ENCODE assay signal across 17 cellular contexts in the genomic region with DNA sequence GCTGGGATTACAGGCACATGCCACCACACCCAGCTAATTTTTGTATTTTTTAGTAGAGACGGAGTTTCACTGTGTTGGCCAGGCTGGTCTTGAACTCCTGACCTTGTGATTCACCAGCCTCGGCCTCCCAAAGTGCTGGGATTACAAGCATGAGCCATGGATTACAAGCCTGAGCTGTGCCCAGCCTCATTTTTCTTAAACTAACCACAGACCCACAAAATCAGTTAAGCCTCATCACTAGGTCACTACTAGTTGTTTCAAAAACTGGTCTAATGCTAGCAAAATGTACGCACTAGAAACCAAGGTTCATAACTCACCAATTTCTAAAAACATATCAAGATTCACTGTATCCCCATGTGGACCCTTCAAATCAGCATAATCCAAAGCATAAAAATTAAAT. TPM values are rescaled to one million over a fixed set of nuclear protein-coding genes. Genes with fewer than 3 reads are reported as not detected.
"Had no signal": no experiment of that assay in that cellular context is flagged by ENCODE, and none has a peak within 500 bp of the region (broad histone marks: within the 10 kb centered on the region; RNA-seq: fewer than 3 reads in every experiment).

No MANE protein-coding gene starts in this region.

RNA-seq across cellular contexts. Expression of gene ZNF280B, which starts 17.0 kb away (rescaled TPM):
- total RNA-seq: ascending aorta had no signal

RNA-seq across cellular contexts. Expression of gene ZNF280A, which starts 28.5 kb away (rescaled TPM):
- total RNA-seq: activated B cell treated with CpG ODN at 0.5 μM for 24 hours; activated CD4-positive, alpha-beta memory T cell treated with anti-CD3 and anti-CD28 coated beads for 36 hours; activated CD4-positive, alpha-beta T cell treated with anti-CD3 and anti-CD28 coated beads, Interleukin-2, amount 10 ng/mL, durations not matched to agents 24 days and 14 days; activated CD8-positive, alpha-beta memory T cell treated with anti-CD3 and anti-CD28 coated beads for 36 hours; activated CD8-positive, alpha-beta T cell treated with anti-CD3 and anti-CD28 coated beads for 36 hours; activated naive CD4-positive, alpha-beta T cell treated with anti-CD3 and anti-CD28 coated beads for 36 hours; activated naive CD4-positive, alpha-beta T cell treated with anti-CD3 and anti-CD28 coated beads, Interleukin-2, amount 50 U/mL, for 72 hours; activated naive CD8-positive, alpha-beta T cell treated with anti-CD3 and anti-CD28 coated beads for 36 hours; activated T-cell treated with anti-CD3 and anti-CD28 coated beads, Interleukin-2, amount 50 U/mL, for 4 hours; activated T-cell treated with anti-CD3 and anti-CD28 coated beads, Interleukin-2, amount 50 U/mL, for 72 hours; activated T-helper 1 cell treated with anti-CD3 and anti-CD28 coated beads, Interleukin-12 subunit alpha, Interleukin-12 subunit beta, Interleukin-2, Interleukin-4 antibody, amounts not matched to agents 30 ng/mL and 10 ng/mL and 1 ng/mL, durations not matched to agents 14 hours and 24 hours and 36 hours; activated T-helper 17 cell treated with anti-CD3 and anti-CD28 coated beads, Interleukin-2, amount 50 U/mL, for 72 hours; ascending aorta; breast epithelium; cardiac septum; cerebellum; T-helper 2 cell treated with Interferon-gamma antibody and Interleukin-4, amounts not matched to agents 100 ng/mL and 5 ng/mL, for 36 hours had no signal
